ENCODE assay signal across 9 cellular contexts in genomic region chr3:66481071-66482001, GRCh38. TPM values are rescaled to one million over a fixed set of nuclear protein-coding genes. Genes with fewer than 3 reads are reported as not detected.
DNase-seq lines count a peak whose midpoint lies in the region; ATAC-seq and FAIRE-seq lines count a peak whose summit lies in the region.
"Had no signal": no experiment of that assay in that cellular context is flagged by ENCODE, and none has a peak within 500 bp of the region (broad histone marks: within the 10 kb centered on the region; RNA-seq: fewer than 3 reads in every experiment).

No MANE protein-coding gene starts in this region.

- WGBS in esophagus, 2 donors, result 28 to 45% methylated on average over 13 of the region's 13 CpGs

- H3K4me3 Mint-ChIP-seq in stimulated activated naive CD8-positive, alpha-beta T cell treated with anti-CD3 and anti-CD28 coated beads, Interleukin-15, amount 100 ng/mL, for 72 hours, result peak overlapping the region; percentile 73 to 74

- H3K4me1 Mint-ChIP-seq in stimulated activated naive CD8-positive, alpha-beta T cell treated with anti-CD3 and anti-CD28 coated beads, Interleukin-15, amount 100 ng/mL, for 72 hours, result peaks cover 73% of the 10 kb centered on the region

- peaks cover 4 to 19% of the 10 kb centered on the region in 2 donors for H3K9me3 Mint-ChIP-seq in stimulated activated naive CD8-positive, alpha-beta T cell treated with anti-CD3 and anti-CD28 coated beads, Interleukin-15, amount 100 ng/mL, for 72 hours

- H3K4me3 ChIP-seq in esophagus (ENCODE audit: low read depth in 1 of 2, low read length in 2 of 2), result no peak overlapping the region

- DNase-seq in M059J (ENCODE audit: low read depth), result peak; percentile 40
- no peak for DNase-seq in stimulated activated naive CD8-positive, alpha-beta T cell treated with anti-CD3 and anti-CD28 coated beads, Interleukin-15, amount 100 ng/mL, for 72 hours
- DNase-seq in EL, result no peak
- no peak for DNase-seq in NCI-H345 treated with DMSO at 0.1 percent for 48 hours (lab: John Stamatoyannopoulos, UW; ENCODE audit: unreplicated experiment)
- no peak for DNase-seq in urothelium cell line (ENCODE audit: low spot score)
- DNase-seq: activated CD4-positive, CD25-positive, alpha-beta regulatory T cell treated with anti-CD3 and anti-CD28 coated beads, Interleukin-2, amount 50 U/mL, for 72 hours; NCI-H1105 treated with DMSO at 0.1 percent for 48 hours had no signal

- FAIRE-seq in urothelium cell line (lab: Jason Lieb, UNC), result no peak

- H3K4me1 ChIP-seq in esophagus (ENCODE audit: control insufficient read depth in 2 of 2, insufficient read depth in 2 of 2, low read length in 1 of 2), result peaks cover 4 to 5% of the 10 kb centered on the region in 2 donors

- peaks cover 27% of the 10 kb centered on the region for H3K27me3 Mint-ChIP-seq in stimulated activated naive CD8-positive, alpha-beta T cell treated with anti-CD3 and anti-CD28 coated beads, Interleukin-15, amount 100 ng/mL, for 72 hours

- peak overlapping the region; percentile 34 to 42 for H3K27ac ChIP-seq in esophagus (ENCODE audit: low read depth in 2 of 2, low read length in 1 of 2)

- no peaks in the 10 kb centered on the region for H3K9me3 ChIP-seq in esophagus (ENCODE audit: control insufficient read depth in 2 of 2, insufficient read depth in 1 of 2, low read depth in 1 of 2, low read length in 1 of 2)

- peak overlapping the region; percentile 83 to 86 for H3K27ac Mint-ChIP-seq in stimulated activated naive CD8-positive, alpha-beta T cell treated with anti-CD3 and anti-CD28 coated beads, Interleukin-15, amount 100 ng/mL, for 72 hours

- ATAC-seq in GM19043 (IDR thresholded peaks at IDR 0.05; ENCODE audit: low read depth, unreplicated experiment), result peak; percentile 7
- peak; percentile 42 for ATAC-seq in stimulated activated naive CD8-positive, alpha-beta T cell treated with anti-CD3 and anti-CD28 coated beads, Interleukin-15, amount 100 ng/mL, for 72 hours

- H3K36me3 ChIP-seq in esophagus (ENCODE audit: control insufficient read depth in 2 of 2, insufficient read depth in 2 of 2, low read length in 1 of 2), result no peaks in the 10 kb centered on the region

- no peaks in the 10 kb centered on the region for H3K27me3 ChIP-seq in esophagus (ENCODE audit: control insufficient read depth in 1 of 2, insufficient read depth in 2 of 2, low read length in 2 of 2)

RNA-seq across cellular contexts. Expression of gene LRIG1, which starts 19.5 kb away (rescaled TPM):
- 4.8 and 10.0 TPM in 2 replicates for total RNA-seq in M059J (2014; rRNA removed; shearing (Covaris generic))
- polyA plus RNA-seq in esophagus, result 10 to 100 TPM in 1 of 2 donors, 1 to 10 TPM in 1; 6.2 to 11.0 TPM
